ENCODE assay signal across 14 cellular contexts in genomic region chr18:10123006-10123950, GRCh38.
DNase-seq lines count a peak whose midpoint lies in the region; ATAC-seq and TF ChIP-seq lines count a peak whose summit lies in the region.
"Had no signal": no experiment of that assay in that cellular context is flagged by ENCODE, and none has a peak within 500 bp of the region (broad histone marks: within the 10 kb centered on the region; RNA-seq: fewer than 3 reads in every experiment).

No MANE protein-coding gene starts in this region.

- peak overlapping the region; percentile 57 for H3K27ac Mint-ChIP-seq in activated CD4-positive, alpha-beta T cell treated with anti-CD3 and anti-CD28 coated beads, Interleukin-2, amount 10 ng/mL, durations not matched to agents 24 days and 14 days
- H3K27ac Mint-ChIP-seq in endothelial cell (ENCODE audit: unreplicated experiment): no peak overlapping the region
- no peak overlapping the region for H3K27ac Mint-ChIP-seq in effector memory CD8-positive, alpha-beta T cell
- H3K27ac Mint-ChIP-seq: CD4-positive, alpha-beta T cell had no signal

- H3K27ac ChIP-seq in skeletal muscle tissue (ENCODE audit: low read depth, low read length): peak overlapping the region; percentile 79

- H3K4me3 ChIP-seq in skeletal muscle tissue (ENCODE audit: low read length in 3 of 3): no peak overlapping the region

- H3K9ac ChIP-seq in skeletal muscle tissue (ENCODE audit: low read depth in 1 of 3, low read length in 3 of 3): no peak overlapping the region

- H3K27me3 Mint-ChIP-seq in activated CD4-positive, alpha-beta T cell treated with anti-CD3 and anti-CD28 coated beads, Interleukin-2, amount 10 ng/mL, durations not matched to agents 24 days and 14 days: peaks cover 4% of the 10 kb centered on the region
- H3K27me3 Mint-ChIP-seq in endothelial cell (ENCODE audit: unreplicated experiment): no peaks in the 10 kb centered on the region
- peaks cover 0 to 8% of the 10 kb centered on the region in 2 donors for H3K27me3 Mint-ChIP-seq in effector memory CD8-positive, alpha-beta T cell

- ATAC-seq in esophagus mucosa (peak; percentile 63), GM19328 (IDR thresholded peaks at IDR 0.05; ENCODE audit: unreplicated experiment) (no peak)
- ATAC-seq in effector memory CD8-positive, alpha-beta T cell (replicated peaks): no peak

- peak overlapping the region; percentile 41 for H3K4me3 Mint-ChIP-seq in activated CD4-positive, alpha-beta T cell treated with anti-CD3 and anti-CD28 coated beads, Interleukin-2, amount 10 ng/mL, durations not matched to agents 24 days and 14 days
- H3K4me3 Mint-ChIP-seq in endothelial cell (ENCODE audit: unreplicated experiment): no peak overlapping the region
- no peak overlapping the region for H3K4me3 Mint-ChIP-seq in effector memory CD8-positive, alpha-beta T cell
- H3K4me3 Mint-ChIP-seq: CD4-positive, alpha-beta T cell; IgD-negative memory B cell had no signal

- no peaks in the 10 kb centered on the region for H3K9me3 ChIP-seq in skeletal muscle tissue (ENCODE audit: control insufficient read depth in 3 of 3, low read length in 3 of 3)

- H3K27me3 ChIP-seq in skeletal muscle tissue (ENCODE audit: control insufficient read depth in 3 of 3, insufficient read depth in 3 of 3, low read length in 3 of 3): no peaks in the 10 kb centered on the region

- H3K4me1 Mint-ChIP-seq in activated CD4-positive, alpha-beta T cell treated with anti-CD3 and anti-CD28 coated beads, Interleukin-2, amount 10 ng/mL, durations not matched to agents 24 days and 14 days: peaks cover 11% of the 10 kb centered on the region
- H3K4me1 Mint-ChIP-seq in endothelial cell (ENCODE audit: unreplicated experiment): peaks cover 5% of the 10 kb centered on the region
- peaks cover 0 to 2% of the 10 kb centered on the region in 2 donors for H3K4me1 Mint-ChIP-seq in effector memory CD8-positive, alpha-beta T cell (ENCODE audit: low read depth in 2 of 2)

- no peak for TF ChIP-seq CTCF in endothelial cell (IDR thresholded peaks at IDR 0.05; ENCODE audit: unreplicated experiment)

- intact Hi-C loops in activated CD4-positive, alpha-beta T cell treated with anti-CD3 and anti-CD28 coated beads, Interleukin-2, amount 10 ng/mL, durations not matched to agents 24 days and 14 days (cut with micrococcal nuclease): no loop called here

- H3K4me1 ChIP-seq in skeletal muscle tissue (ENCODE audit: control insufficient read depth in 3 of 3, insufficient read depth in 3 of 3, low read length in 3 of 3): peaks cover 21 to 36% (median 21%) of the 10 kb centered on the region in 3 donors

- DNase-seq in activated CD4-positive, alpha-beta T cell treated with anti-CD3 and anti-CD28 coated beads, Interleukin-2, amount 10 ng/mL, durations not matched to agents 24 days and 14 days: peak; percentile 64
- no peak for DNase-seq in activated CD4-positive, alpha-beta T cell treated with anti-CD3 and anti-CD28 coated beads, Interleukin-2, amount 50 U/mL, for 1 hour
- DNase-seq in RPMI8226 (peak; percentile 58), endothelial cell (ENCODE audit: low spot score) (no peak)
- DNase-seq in effector memory CD8-positive, alpha-beta T cell: no peak
- DNase-seq: 8988T; activated CD4-positive, CD25-positive, alpha-beta regulatory T cell treated with anti-CD3 and anti-CD28 coated beads, Interleukin-2, amount 50 U/mL, for 72 hours; CD4-positive, alpha-beta T cell; foreskin melanocyte; stimulated activated CD4-positive, alpha-beta T cell treated with anti-CD3 and anti-CD28 coated beads, Interleukin-4, amount 100 ng/mL, for 24 hours had no signal

- H3K36me3 Mint-ChIP-seq in activated CD4-positive, alpha-beta T cell treated with anti-CD3 and anti-CD28 coated beads, Interleukin-2, amount 10 ng/mL, durations not matched to agents 24 days and 14 days (ENCODE audit: low read depth): no peaks in the 10 kb centered on the region
- no peaks in the 10 kb centered on the region for H3K36me3 Mint-ChIP-seq in endothelial cell (ENCODE audit: low read depth, unreplicated experiment)
- H3K36me3 Mint-ChIP-seq in effector memory CD8-positive, alpha-beta T cell (ENCODE audit: insufficient read depth): no peaks in the 10 kb centered on the region
- H3K36me3 Mint-ChIP-seq: IgD-negative memory B cell had no signal

- peaks cover 3% of the 10 kb centered on the region for H3K9me3 Mint-ChIP-seq in activated CD4-positive, alpha-beta T cell treated with anti-CD3 and anti-CD28 coated beads, Interleukin-2, amount 10 ng/mL, durations not matched to agents 24 days and 14 days
- H3K9me3 Mint-ChIP-seq in endothelial cell (ENCODE audit: unreplicated experiment): no peaks in the 10 kb centered on the region
- H3K9me3 Mint-ChIP-seq in effector memory CD8-positive, alpha-beta T cell: peaks cover 4 to 5% of the 10 kb centered on the region in 2 donors

- no peaks in the 10 kb centered on the region for H3K36me3 ChIP-seq in skeletal muscle tissue (ENCODE audit: control insufficient read depth in 3 of 3, insufficient read depth in 3 of 3, low read length in 3 of 3)

Comparison
In these comparisons a context has a peak if more than half of its experiments do, and no peak if none do; other contexts are left out.
1. DNase-seq: peak in activated CD4-positive, alpha-beta T cell treated with anti-CD3 and anti-CD28 coated beads, Interleukin-2, amount 10 ng/mL, durations not matched to agents 24 days and 14 days (single experiment) and RPMI8226 (single experiment); none in activated CD4-positive, alpha-beta T cell treated with anti-CD3 and anti-CD28 coated beads, Interleukin-2, amount 50 U/mL, for 1 hour (single experiment), endothelial cell (single experiment) and effector memory CD8-positive, alpha-beta T cell (0 of 3).